In genomic region chr15:75258620-75259343, GRCh38 we compare ENCODE assay signal across 8 cellular contexts. TPM values are rescaled to one million over a fixed set of nuclear protein-coding genes. Genes with fewer than 3 reads are reported as not detected.
"Had no signal": no experiment of that assay in that cellular context is flagged by ENCODE, and none has a peak within 500 bp of the region (broad histone marks: within the 10 kb centered on the region; RNA-seq: fewer than 3 reads in every experiment).

No MANE protein-coding gene starts in this region.

RNA-seq across cellular contexts. Expression of gene GOLGA6C, which starts 0.6 kb away (rescaled TPM):
- total RNA-seq: LHCN-M2, MCF 10A, NCI-H460, PC-9, RPMI7951, SJCRH30, SK-MEL-5 had no signal

RNA-seq across cellular contexts. Expression of gene GOLGA6D, which starts 23.9 kb away (rescaled TPM):
- total RNA-seq: LHCN-M2, MCF 10A, NCI-H460, OCI-LY7, PC-9, RPMI7951, SJCRH30, SK-MEL-5 had no signal
